Comparison of ENCODE assay signal across 8 cellular contexts in genomic region chr6:89410231-89411018, GRCh38. TPM values are rescaled to one million over a fixed set of nuclear protein-coding genes. Genes with fewer than 3 reads are reported as not detected.
DNase-seq lines count a peak whose midpoint lies in the region; ATAC-seq and TF ChIP-seq lines count a peak whose summit lies in the region.

No MANE protein-coding gene starts in this region.

- POLR2A ChIA-PET in CD8-positive, alpha-beta memory T cell (lab: Charles Lee), result no interaction called here

- 48 to 53% methylated on average over 12 of the region's 12 CpGs for WGBS in body of pancreas, 2 donors

- H3K4me3 ChIP-seq in CD8-positive, alpha-beta memory T cell (ENCODE audit: low read length), result peak overlapping the region; percentile 53
- H3K4me3 ChIP-seq in body of pancreas, result peak overlapping the region; percentile 62 to 65

- peak overlapping the region; percentile 79 to 92 (median 84) for H3K4me3 Mint-ChIP-seq in CD8-positive, alpha-beta memory T cell
- H3K4me3 Mint-ChIP-seq in IgD-negative memory B cell, result peak overlapping the region; percentile 83 to 99 (median 90)
- peak overlapping the region; percentile 85 for H3K4me3 Mint-ChIP-seq in natural killer cell

- peaks cover 0 to 4% (median 0%) of the 10 kb centered on the region in 3 donors for H3K36me3 Mint-ChIP-seq in CD8-positive, alpha-beta memory T cell
- no peaks in the 10 kb centered on the region for H3K36me3 Mint-ChIP-seq in IgD-negative memory B cell
- H3K36me3 Mint-ChIP-seq in natural killer cell, result no peaks in the 10 kb centered on the region

- H3K27ac Mint-ChIP-seq in CD8-positive, alpha-beta memory T cell, result peak overlapping the region in 7 of 8 donors; percentile 10 to 77 (median 63)
- peak overlapping the region in 1 of 3 donors; percentile 76 for H3K27ac Mint-ChIP-seq in IgD-negative memory B cell
- H3K27ac Mint-ChIP-seq in natural killer cell, result no peak overlapping the region

- intact Hi-C loops in body of pancreas (cut with DNase I) (no loop called here), natural killer cell (cut with micrococcal nuclease) (no loop called here)

- H3K27ac ChIP-seq in CD8-positive, alpha-beta memory T cell (ENCODE audit: low read depth, low read length), result no peak overlapping the region
- H3K27ac ChIP-seq in body of pancreas, result peak overlapping the region in 3 of 4 donors; percentile 72 to 73 (median 73)

- DNase-seq in CD8-positive, alpha-beta memory T cell, result no peak
- DNase-seq in body of pancreas (no peak), natural killer cell (no peak), DMS114 treated with DMSO at 0.1 percent for 48 hours (lab: John Stamatoyannopoulos, UW; ENCODE audit: unreplicated experiment) (no peak)

- TF ChIP-seq CTCF in body of pancreas (IDR thresholded peaks at IDR 0.05) (no peak), natural killer cell (IDR thresholded peaks at IDR 0.05) (no peak)

- peaks cover 20% of the 10 kb centered on the region for H3K4me1 ChIP-seq in CD8-positive, alpha-beta memory T cell (ENCODE audit: insufficient read depth, low read length)
- H3K4me1 ChIP-seq in body of pancreas, result peaks cover 14% of the 10 kb centered on the region

- ATAC-seq in body of pancreas, result no peak
- no peak for ATAC-seq in natural killer cell
- ATAC-seq in GM21526 (IDR thresholded peaks at IDR 0.05; ENCODE audit: low FRiP score, unreplicated experiment), result no peak
- ATAC-seq in GM21360 (IDR thresholded peaks at IDR 0.05; ENCODE audit: unreplicated experiment), result no peak
- no peak for ATAC-seq in HG02884 (IDR thresholded peaks at IDR 0.05; ENCODE audit: unreplicated experiment)

- H3K9me3 Mint-ChIP-seq in CD8-positive, alpha-beta memory T cell, result no peaks in the 10 kb centered on the region
- H3K9me3 Mint-ChIP-seq in IgD-negative memory B cell, result no peaks in the 10 kb centered on the region
- no peaks in the 10 kb centered on the region for H3K9me3 Mint-ChIP-seq in natural killer cell

- peaks cover 4% of the 10 kb centered on the region for H3K27me3 ChIP-seq in CD8-positive, alpha-beta memory T cell (ENCODE audit: insufficient read depth, low read length, poor library complexity, severe bottlenecking)
- no peaks in the 10 kb centered on the region for H3K27me3 ChIP-seq in body of pancreas

- CTCF ChIA-PET in CD8-positive, alpha-beta memory T cell (lab: Charles Lee), result interaction anchor here (2.2 to 5.1 kb wide), 3 partner anchors 22 to 38 kb away, joined by 7 to 24 read pairs (median 7); no protein-coding TSS in a partner anchor

- no peaks in the 10 kb centered on the region for H3K9me3 ChIP-seq in CD8-positive, alpha-beta memory T cell (ENCODE audit: low read length)
- H3K9me3 ChIP-seq in body of pancreas, result no peaks in the 10 kb centered on the region

- no peaks in the 10 kb centered on the region for H3K36me3 ChIP-seq in CD8-positive, alpha-beta memory T cell (ENCODE audit: insufficient read depth, low read length)
- no peaks in the 10 kb centered on the region for H3K36me3 ChIP-seq in body of pancreas (replicated peaks in 1 of 2; ENCODE audit: insufficient read depth in 1 of 2, low read depth in 2 of 2)

- peaks cover 10 to 29% (median 14%) of the 10 kb centered on the region in 3 donors for H3K4me1 Mint-ChIP-seq in CD8-positive, alpha-beta memory T cell
- peaks cover 13% of the 10 kb centered on the region in 3 donors for H3K4me1 Mint-ChIP-seq in IgD-negative memory B cell
- H3K4me1 Mint-ChIP-seq in natural killer cell, result peaks cover 9 to 26% of the 10 kb centered on the region in 2 donors

- H3K27me3 Mint-ChIP-seq in CD8-positive, alpha-beta memory T cell, result peaks cover 14 to 21% of the 10 kb centered on the region in 2 donors
- peaks cover 14% of the 10 kb centered on the region for H3K27me3 Mint-ChIP-seq in IgD-negative memory B cell
- peaks cover 38 to 47% of the 10 kb centered on the region in 2 donors for H3K27me3 Mint-ChIP-seq in natural killer cell (ENCODE audit: low read depth in 2 of 2)

- no peak for TF ChIP-seq POLR2A in body of pancreas (IDR thresholded peaks at IDR 0.05)

RNA-seq across cellular contexts. Expression of gene RRAGD, which starts 1.6 kb away (rescaled TPM):
- total RNA-seq in CD8-positive, alpha-beta memory T cell, result 1 to 10 TPM; 7.3 to 8.7 TPM
- 1.4 TPM for polyA plus RNA-seq in CD8-positive, alpha-beta memory T cell
- 1.0 TPM for polyA plus RNA-seq in IgD-negative memory B cell
- total RNA-seq in body of pancreas, result 1 to 10 TPM; 9.2 to 9.3 TPM
- 1 to 10 TPM in 2 of 3 donors, under 1 TPM in 1; 0.43 to 4.4 (median 1.8) TPM for total RNA-seq in natural killer cell

RNA-seq across cellular contexts. Expression of gene ANKRD6, which starts 22.5 kb away (rescaled TPM):
- 1 to 10 TPM; 3.0 to 3.4 TPM for total RNA-seq in CD8-positive, alpha-beta memory T cell
- polyA plus RNA-seq in CD8-positive, alpha-beta memory T cell, result 2.8 TPM
- 6.6 TPM for polyA plus RNA-seq in IgD-negative memory B cell
- total RNA-seq in body of pancreas (10 to 100 TPM; 16.9 to 21.4 TPM), natural killer cell (1 to 10 TPM; 4.5 to 9.0 (median 4.6) TPM)

RNA-seq across cellular contexts. Expression of gene UBE2J1, which starts 57.9 kb away (rescaled TPM):
- 10 to 100 TPM; 27.1 to 27.2 TPM for total RNA-seq in CD8-positive, alpha-beta memory T cell
- 36.0 TPM for polyA plus RNA-seq in CD8-positive, alpha-beta memory T cell
- 193 TPM for polyA plus RNA-seq in IgD-negative memory B cell
- 10 to 100 TPM; 23.4 to 27.8 TPM for total RNA-seq in body of pancreas
- total RNA-seq in natural killer cell, result 10 to 100 TPM; 34.1 to 58.1 (median 45.9) TPM

Comparison
In these comparisons a context has a peak if more than half of its experiments do, and no peak if none do; other contexts are left out.
1. H3K27ac Mint-ChIP-seq: peak in CD8-positive, alpha-beta memory T cell (7 of 8); none in natural killer cell (0 of 2).
2. Peak in every context shown above with its lines, with median percentiles within 50 percentile points of each other: H3K4me3 Mint-ChIP-seq.